ENCODE assay signal across 8 cellular contexts in genomic region chr2:19899853-19900525, GRCh38. TPM values are rescaled to one million over a fixed set of nuclear protein-coding genes. Genes with fewer than 3 reads are reported as not detected.
DNase-seq lines count a peak whose midpoint lies in the region; ATAC-seq and TF ChIP-seq lines count a peak whose summit lies in the region.

No MANE protein-coding gene starts in this region.

- H3K36me3 ChIP-seq in SK-N-MC (ENCODE audit: insufficient read depth, low read length) (no peaks in the 10 kb centered on the region), spleen (no peaks in the 10 kb centered on the region)

- H3K27ac ChIP-seq in SK-N-MC (no peak overlapping the region), spleen (peak overlapping the region; percentile 93 to 98 (median 96))

- ATAC-seq in GM21723 (IDR thresholded peaks at IDR 0.05; ENCODE audit: unreplicated experiment), result peak; percentile 38

- no peak for TF ChIP-seq POLR2A in spleen (IDR thresholded peaks at IDR 0.05)

- WGBS in spleen, 5 donors, result 62 to 74% (median 70%) methylated on average over 3 of the region's 3 CpGs

- no peaks in the 10 kb centered on the region for H3K27me3 ChIP-seq in spleen (replicated peaks in 1 of 7)

- peak overlapping the region; percentile 91 for H3K9ac ChIP-seq in SK-N-MC (ENCODE audit: insufficient read length)

- no peak for DNase-seq in GM12864 (ENCODE audit: low read depth)
- DNase-seq in SK-N-MC (ENCODE audit: low read depth, low spot score), result no peak
- DNase-seq in fibroblast of villous mesenchyme (ENCODE audit: low read depth), result peak; percentile 21
- DNase-seq in spleen, result no peak
- DNase-seq in NCI-H2196 (lab: John Stamatoyannopoulos, UW; ENCODE audit: unreplicated experiment), result no peak
- no peak for DNase-seq in stimulated activated CD4-positive, alpha-beta T cell treated with anti-CD3 and anti-CD28 coated beads, Interleukin-12 subunit alpha, Interleukin-12 subunit beta, amount 100 ng/mL, for 4 hours
- no peak for DNase-seq in SK-N-DZ (ENCODE audit: low spot score)

- peak overlapping the region; percentile 90 for H3K4me3 ChIP-seq in GM12864 (ENCODE audit: low read depth, low read length)
- peak overlapping the region; percentile 91 for H3K4me3 ChIP-seq in SK-N-MC
- peak overlapping the region; percentile 88 for H3K4me3 ChIP-seq in fibroblast of villous mesenchyme (ENCODE audit: low read depth, low read length)
- peak overlapping the region; percentile 57 to 81 (median 70) for H3K4me3 ChIP-seq in spleen

- intact Hi-C loops in spleen (cut with DNase I; ENCODE audit: low total_unique reads), result no loop called here

- no peak for TF ChIP-seq CTCF in GM12864 (IDR thresholded peaks at IDR 0.05; ENCODE audit: low read depth, low read length, missing control alignments)
- no peak for TF ChIP-seq CTCF in fibroblast of villous mesenchyme (IDR thresholded peaks at IDR 0.05; ENCODE audit: insufficient read depth, low read depth, low read length)
- no peak for TF ChIP-seq CTCF in spleen (IDR thresholded peaks at IDR 0.05 in 8 of 11, conservative IDR thresholded peaks at IDR 0.05 in 3 of 11)

- H3K9me3 ChIP-seq in SK-N-MC (ENCODE audit: low read depth, low read length) (no peaks in the 10 kb centered on the region), spleen (no peaks in the 10 kb centered on the region)

- peaks cover 26 to 71% (median 61%) of the 10 kb centered on the region in 6 donors for H3K4me1 ChIP-seq in spleen

RNA-seq across cellular contexts. Expression of gene TTC32, which starts 1.8 kb away (rescaled TPM):
- 8.1 and 9.9 TPM in 2 replicates for total RNA-seq in fibroblast of villous mesenchyme
- total RNA-seq in spleen, result 10 to 100 TPM; 17.7 to 32.8 (median 24.5) TPM
- 10 to 100 TPM; 24.8 to 47.6 (median 32.1) TPM for polyA plus RNA-seq in spleen
- polyA plus RNA-seq in SK-N-DZ (2014; cell fraction: cytosol; rRNA removed), result 31.5 and 35.0 TPM in 2 replicates
- polyA plus RNA-seq in SK-N-DZ (2014; cell fraction: nucleus; rRNA removed), result 76.4 and 81.4 TPM in 2 replicates
